In the genomic region with DNA sequence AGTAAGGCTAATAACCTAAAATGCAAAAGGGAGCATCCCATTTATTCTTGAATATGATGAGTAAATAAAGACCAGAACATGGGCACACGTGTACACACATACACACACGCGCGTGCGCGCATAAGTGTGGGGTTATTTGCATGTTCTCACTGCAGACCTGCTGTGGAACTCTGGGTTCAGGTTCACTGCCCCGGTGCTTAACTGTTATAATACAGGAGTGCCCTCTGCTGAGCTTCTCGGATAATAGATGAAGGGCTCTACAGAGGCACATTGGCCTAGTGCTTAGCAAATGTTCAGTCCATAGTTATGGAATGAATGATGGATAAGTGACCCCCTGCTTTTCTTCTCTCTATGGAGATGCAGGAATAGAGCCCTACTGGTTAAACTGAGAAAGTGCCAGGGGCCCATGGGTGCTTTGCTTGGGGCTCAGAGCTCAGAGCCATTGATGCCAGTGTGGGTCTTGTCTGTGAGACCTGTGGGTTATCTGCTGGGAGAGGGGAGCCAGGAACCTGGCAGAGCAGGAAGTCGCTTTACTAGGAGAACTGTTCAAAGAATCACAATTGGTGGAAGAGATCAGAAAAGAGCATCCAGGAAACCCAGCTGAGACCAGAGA, we compare ENCODE assay signal across 8 cellular contexts. TPM values are rescaled to one million over a fixed set of nuclear protein-coding genes. Genes with fewer than 3 reads are reported as not detected.
A peak's percentile ranks its signal among the peaks of the same experiment; 100 is the strongest.
DNase-seq lines count a peak whose midpoint lies in the region; ATAC-seq and TF ChIP-seq lines count a peak whose summit lies in the region.

No MANE protein-coding gene starts in this region.

- CTCF ChIA-PET in activated CD4-positive, alpha-beta T cell treated with anti-CD3 and anti-CD28 coated beads, Interleukin-2, amount 10 ng/mL, durations not matched to agents 7 days and 5 days (lab: Charles Lee): interaction anchor here (0.6 to 4.2 kb wide), 15 partner anchors 11 to 509 kb away, joined by 3 to 28 read pairs (median 4); no protein-coding TSS in a partner anchor

- H3K4me3 Mint-ChIP-seq in activated CD4-positive, alpha-beta T cell treated with anti-CD3 and anti-CD28 coated beads, Interleukin-2, amount 10 ng/mL, durations not matched to agents 7 days and 5 days: peak overlapping the region; percentile 25

- peaks cover 0 to 4% of the 10 kb centered on the region in 2 donors for H3K27me3 ChIP-seq in tibial artery

- TF ChIP-seq CTCF in mucosa of descending colon (IDR thresholded peaks at IDR 0.05): no peak
- peak; percentile 26 to 42 for TF ChIP-seq CTCF in tibial artery (IDR thresholded peaks at IDR 0.05)

- ATAC-seq in Right ventricle myocardium inferior: peak; percentile 44
- peak; percentile 55 for ATAC-seq in HG02884 (IDR thresholded peaks at IDR 0.05; ENCODE audit: unreplicated experiment)
- ATAC-seq in mucosa of descending colon: peak; percentile 65

- no peak overlapping the region for H3K4me3 ChIP-seq in mucosa of descending colon
- no peak overlapping the region for H3K4me3 ChIP-seq in tibial artery

- intact Hi-C loops in Right ventricle myocardium inferior (cut with DNase I): loop anchor here (2.0 kb wide), 1 partner anchor 366 kb away; no protein-coding TSS in a partner anchor
- intact Hi-C loops in cardiac septum (cut with DNase I): loop anchor here (1.0 to 2.0 kb wide), 2 partner anchors 212 to 365 kb away; no protein-coding TSS in a partner anchor
- intact Hi-C loops in mucosa of descending colon (cut with DNase I, micrococcal nuclease): loop anchor here in 1 of 2 donors (2.0 kb wide), 1 partner anchor 366 kb away; no protein-coding TSS in a partner anchor
- intact Hi-C loops in tibial artery (cut with DNase I; ENCODE audit: low total_unique reads): loop anchor here (5.0 kb wide), 1 partner anchor 213 kb away; no protein-coding TSS in a partner anchor

- peaks cover 10% of the 10 kb centered on the region for H3K4me1 ChIP-seq in mucosa of descending colon (ENCODE audit: low read depth)
- H3K4me1 ChIP-seq in tibial artery: peaks cover 0 to 16% (median 7%) of the 10 kb centered on the region in 4 donors

- H3K4me1 Mint-ChIP-seq in activated CD4-positive, alpha-beta T cell treated with anti-CD3 and anti-CD28 coated beads, Interleukin-2, amount 10 ng/mL, durations not matched to agents 7 days and 5 days: peaks cover 32% of the 10 kb centered on the region

- peaks cover 10% of the 10 kb centered on the region for H3K27me3 Mint-ChIP-seq in activated CD4-positive, alpha-beta T cell treated with anti-CD3 and anti-CD28 coated beads, Interleukin-2, amount 10 ng/mL, durations not matched to agents 7 days and 5 days

- H3K36me3 Mint-ChIP-seq in activated CD4-positive, alpha-beta T cell treated with anti-CD3 and anti-CD28 coated beads, Interleukin-2, amount 10 ng/mL, durations not matched to agents 7 days and 5 days (ENCODE audit: low read depth): peaks cover 16% of the 10 kb centered on the region

- no peaks in the 10 kb centered on the region for H3K9me3 ChIP-seq in mucosa of descending colon
- H3K9me3 ChIP-seq in tibial artery: no peaks in the 10 kb centered on the region

- POLR2A ChIA-PET in activated CD4-positive, alpha-beta T cell treated with anti-CD3 and anti-CD28 coated beads, Interleukin-2, amount 10 ng/mL, durations not matched to agents 7 days and 5 days (lab: Charles Lee): interaction anchor here (0.6 kb wide), 2 partner anchors 28 to 460 kb away, joined by 3 read pairs; no protein-coding TSS in a partner anchor

- H3K9me3 Mint-ChIP-seq in activated CD4-positive, alpha-beta T cell treated with anti-CD3 and anti-CD28 coated beads, Interleukin-2, amount 10 ng/mL, durations not matched to agents 7 days and 5 days: no peaks in the 10 kb centered on the region

- H3K27ac Mint-ChIP-seq in activated CD4-positive, alpha-beta T cell treated with anti-CD3 and anti-CD28 coated beads, Interleukin-2, amount 10 ng/mL, durations not matched to agents 7 days and 5 days: peak overlapping the region; percentile 60

- DNase-seq in Right ventricle myocardium inferior (ENCODE audit: missing footprints): peak; percentile 75
- no peak for DNase-seq in cardiac septum (ENCODE audit: low spot score)
- DNase-seq in NCI-H345 (lab: John Stamatoyannopoulos, UW): peak; percentile 67
- peak; percentile 85 for DNase-seq in activated CD4-positive, alpha-beta T cell treated with anti-CD3 and anti-CD28 coated beads, Interleukin-2, amount 10 ng/mL, durations not matched to agents 7 days and 5 days
- peak; percentile 61 for DNase-seq in effector CD4-positive, alpha-beta T cell
- peak; percentile 54 to 81 (median 76) for DNase-seq in mucosa of descending colon
- peak in 1 of 2 donors; percentile 43 for DNase-seq in tibial artery

- H3K27ac ChIP-seq in tibial artery: no peak overlapping the region

- H3K36me3 ChIP-seq in mucosa of descending colon (ENCODE audit: low read depth) (no peaks in the 10 kb centered on the region), tibial artery (no peaks in the 10 kb centered on the region)

RNA-seq across cellular contexts. Expression of a gene that starts 3.6 kb away (rescaled TPM):
- total RNA-seq in Right ventricle myocardium inferior (2.5 TPM), cardiac septum (1.7 TPM), mucosa of descending colon (10 to 100 TPM in 1 of 3 donors, 1 to 10 TPM in 2; 4.5 to 15.1 (median 8.4) TPM)
- total RNA-seq in activated CD4-positive, alpha-beta T cell treated with anti-CD3 and anti-CD28 coated beads, Interleukin-2, amount 10 ng/mL, durations not matched to agents 7 days and 5 days: 100 to 1,000 TPM; 292 to 300 TPM

Comparison
In these comparisons a context has a peak if more than half of its experiments do, and no peak if none do; other contexts are left out.
1. RNA of a gene that starts 3.6 kb away (total RNA-seq): 292 to 300 TPM in activated CD4-positive, alpha-beta T cell treated with anti-CD3 and anti-CD28 coated beads, Interleukin-2, amount 10 ng/mL, durations not matched to agents 7 days and 5 days; 4.5 to 15.1 TPM in mucosa of descending colon, 2.5 TPM in Right ventricle myocardium inferior (single experiment) and 1.7 TPM in cardiac septum (single experiment); every median in the first group is over 10 times any median in the second.
2. Peak in every context shown above with its lines, with median percentiles within 50 percentile points of each other: ATAC-seq.